8 cellular contexts compared by ENCODE assay signal in genomic region chr1:23527889-23528244, GRCh38. TPM values are rescaled to one million over a fixed set of nuclear protein-coding genes. Genes with fewer than 3 reads are reported as not detected.
DNase-seq lines count a peak whose midpoint lies in the region; ATAC-seq and TF ChIP-seq lines count a peak whose summit lies in the region.
"Not testable (repeated sequence)": the region's sequence is repeated elsewhere in the genome, so short reads cannot be mapped to it uniquely, and the experiment has no call there.

No MANE protein-coding gene starts in this region.

- peaks cover 89% of the 10 kb centered on the region for H3K4me1 ChIP-seq in BLaER1
- H3K4me1 ChIP-seq in GM23248 (ENCODE audit: insufficient read depth): not testable (repeated sequence)
- H3K4me1 ChIP-seq in OCI-LY7 (ENCODE audit: insufficient read depth, low read length, poor library complexity, severe bottlenecking): peaks cover 68% of the 10 kb centered on the region
- H3K4me1 ChIP-seq in left ventricle myocardium inferior: peaks cover 35% of the 10 kb centered on the region

- H3F3A ChIP-seq in GM23248 (ENCODE audit: insufficient read depth): peaks cover 19% of the 10 kb centered on the region

- not testable (repeated sequence) for H3K27me3 Mint-ChIP-seq in activated CD4-positive, alpha-beta T cell treated with anti-CD3 and anti-CD28 coated beads, Interleukin-2, amount 10 ng/mL, durations not matched to agents 7 days and 5 days; activated naive CD8-positive, alpha-beta T cell treated with anti-CD3 and anti-CD28 coated beads, Interleukin-2, amount 50 U/mL, for 24 hours; naive thymus-derived CD8-positive, alpha-beta T cell; stimulated activated naive CD8-positive, alpha-beta T cell treated with anti-CD3 and anti-CD28 coated beads, Interleukin-15, amount 100 ng/mL, for 72 hours

- H3K27me3 ChIP-seq in BLaER1; GM23248 (replicated peaks; ENCODE audit: insufficient read depth): not testable (repeated sequence)
- peaks cover 22% of the 10 kb centered on the region for H3K27me3 ChIP-seq in left ventricle myocardium inferior (ENCODE audit: low read depth)

- H4K20me1 ChIP-seq in BLaER1 (peaks cover 25% of the 10 kb centered on the region; the same call in 1 of the 2 replicates), OCI-LY7 (ENCODE audit: insufficient read depth, low read length) (peaks cover 11% of the 10 kb centered on the region; the same call in 1 of the 2 replicates)
- not testable (repeated sequence) for H4K20me1 ChIP-seq in GM23248 (ENCODE audit: insufficient read depth)

- WGBS in GM23248 (ENCODE audit: low coverage in 1 of 2, low lambda C conversion rate in 2 of 2, missing lambda C conversion rate in 2 of 2), 2 experiments: 42 to 46% methylated on average over 6 of the region's 6 CpGs

- in situ Hi-C loops in GM23248 (cut with MboI): not testable (repeated sequence)

- peaks cover 80% of the 10 kb centered on the region for H3K4me1 Mint-ChIP-seq in activated CD4-positive, alpha-beta T cell treated with anti-CD3 and anti-CD28 coated beads, Interleukin-2, amount 10 ng/mL, durations not matched to agents 7 days and 5 days
- peaks cover 75% of the 10 kb centered on the region for H3K4me1 Mint-ChIP-seq in activated naive CD8-positive, alpha-beta T cell treated with anti-CD3 and anti-CD28 coated beads, Interleukin-2, amount 50 U/mL, for 24 hours
- H3K4me1 Mint-ChIP-seq in naive thymus-derived CD8-positive, alpha-beta T cell: peaks cover 24 to 90% (median 79%) of the 10 kb centered on the region in 4 donors
- H3K4me1 Mint-ChIP-seq in stimulated activated naive CD8-positive, alpha-beta T cell treated with anti-CD3 and anti-CD28 coated beads, Interleukin-15, amount 100 ng/mL, for 72 hours: peaks cover 84% of the 10 kb centered on the region

- ATAC-seq in activated naive CD8-positive, alpha-beta T cell treated with anti-CD3 and anti-CD28 coated beads, Interleukin-2, amount 50 U/mL, for 24 hours; stimulated activated naive CD8-positive, alpha-beta T cell treated with anti-CD3 and anti-CD28 coated beads, Interleukin-15, amount 100 ng/mL, for 72 hours: not testable (repeated sequence)
- ATAC-seq in naive thymus-derived CD8-positive, alpha-beta T cell: peak; percentile 7 to 22

- H3K4me2 ChIP-seq in BLaER1: peak overlapping the region; percentile 94
- H3K4me2 ChIP-seq in GM23248 (ENCODE audit: unreplicated experiment): peak overlapping the region; percentile 30
- peak overlapping the region; percentile 90 for H3K4me2 ChIP-seq in OCI-LY7 (ENCODE audit: low read length)

- intact Hi-C loops in OCI-LY7 (cut with micrococcal nuclease; ENCODE audit: unreplicated experiment): loop anchor here (5.0 to 10.0 kb wide), 4 partner anchors 186 to 1214 kb away; partner anchors contain the start of gene HNRNPR
- intact Hi-C loops in left ventricle myocardium inferior (cut with micrococcal nuclease): not testable (repeated sequence)

- H3K4me3 Mint-ChIP-seq in activated CD4-positive, alpha-beta T cell treated with anti-CD3 and anti-CD28 coated beads, Interleukin-2, amount 10 ng/mL, durations not matched to agents 7 days and 5 days: peak overlapping the region; percentile 98
- H3K4me3 Mint-ChIP-seq in activated naive CD8-positive, alpha-beta T cell treated with anti-CD3 and anti-CD28 coated beads, Interleukin-2, amount 50 U/mL, for 24 hours: peak overlapping the region; percentile 86
- H3K4me3 Mint-ChIP-seq in naive thymus-derived CD8-positive, alpha-beta T cell: peak overlapping the region; percentile 55 to 79 (median 66)
- peak overlapping the region; percentile 89 to 93 for H3K4me3 Mint-ChIP-seq in stimulated activated naive CD8-positive, alpha-beta T cell treated with anti-CD3 and anti-CD28 coated beads, Interleukin-15, amount 100 ng/mL, for 72 hours

- peaks cover 57% of the 10 kb centered on the region for H3K36me3 Mint-ChIP-seq in activated CD4-positive, alpha-beta T cell treated with anti-CD3 and anti-CD28 coated beads, Interleukin-2, amount 10 ng/mL, durations not matched to agents 7 days and 5 days (ENCODE audit: low read depth)
- peaks cover 11% of the 10 kb centered on the region for H3K36me3 Mint-ChIP-seq in activated naive CD8-positive, alpha-beta T cell treated with anti-CD3 and anti-CD28 coated beads, Interleukin-2, amount 50 U/mL, for 24 hours (ENCODE audit: low read depth)
- H3K36me3 Mint-ChIP-seq in naive thymus-derived CD8-positive, alpha-beta T cell: not testable (repeated sequence)

- not testable (repeated sequence) for H3K9me3 Mint-ChIP-seq in activated CD4-positive, alpha-beta T cell treated with anti-CD3 and anti-CD28 coated beads, Interleukin-2, amount 10 ng/mL, durations not matched to agents 7 days and 5 days; activated naive CD8-positive, alpha-beta T cell treated with anti-CD3 and anti-CD28 coated beads, Interleukin-2, amount 50 U/mL, for 24 hours; naive thymus-derived CD8-positive, alpha-beta T cell; stimulated activated naive CD8-positive, alpha-beta T cell treated with anti-CD3 and anti-CD28 coated beads, Interleukin-15, amount 100 ng/mL, for 72 hours

- H3K36me3 ChIP-seq in BLaER1 (peaks cover 35% of the 10 kb centered on the region), OCI-LY7 (ENCODE audit: insufficient read depth, low read length) (peaks cover 79% of the 10 kb centered on the region)
- H3K36me3 ChIP-seq in GM23248 (ENCODE audit: low read depth); left ventricle myocardium inferior: not testable (repeated sequence)

- not testable (repeated sequence) for H3K9me3 ChIP-seq in BLaER1; GM23248 (ENCODE audit: low read depth); OCI-LY7 (ENCODE audit: low read length); left ventricle myocardium inferior (replicated peaks)

- peak overlapping the region; percentile 99 for H3K9ac ChIP-seq in BLaER1
- not testable (repeated sequence) for H3K9ac ChIP-seq in GM23248

- not testable (repeated sequence) for H3K9me2 ChIP-seq in GM23248 (ENCODE audit: insufficient read depth); OCI-LY7 (ENCODE audit: insufficient read depth, low read length)

- POLR2A ChIA-PET in OCI-LY7 (lab: Charles Lee): interaction anchor here (0.8 to 6.3 kb wide), 13 partner anchors 13 to 110 kb away, joined by 3 to 35 read pairs (median 7); partner anchors contain the start of gene ID3
- POLR2A ChIA-PET in activated CD4-positive, alpha-beta T cell treated with anti-CD3 and anti-CD28 coated beads, Interleukin-2, amount 10 ng/mL, durations not matched to agents 7 days and 5 days (lab: Charles Lee): interaction anchor here (0.6 to 1.5 kb wide), 3 partner anchors 8 to 13 kb away, joined by 5 read pairs; no protein-coding TSS in a partner anchor
- POLR2A ChIA-PET in naive thymus-derived CD8-positive, alpha-beta T cell (lab: Charles Lee): interaction anchor here (0.7 to 3.7 kb wide), 10 partner anchors 9 to 184 kb away, joined by 3 to 19 read pairs (median 6); partner anchors contain the start of gene HNRNPR

- H3K79me2 ChIP-seq in GM23248 (ENCODE audit: insufficient read depth): not testable (repeated sequence)
- peaks cover 94% of the 10 kb centered on the region for H3K79me2 ChIP-seq in OCI-LY7 (ENCODE audit: insufficient read depth, low read depth, low read length)

- peak overlapping the region; percentile 92 for H3K27ac Mint-ChIP-seq in activated CD4-positive, alpha-beta T cell treated with anti-CD3 and anti-CD28 coated beads, Interleukin-2, amount 10 ng/mL, durations not matched to agents 7 days and 5 days
- not testable (repeated sequence) for H3K27ac Mint-ChIP-seq in activated naive CD8-positive, alpha-beta T cell treated with anti-CD3 and anti-CD28 coated beads, Interleukin-2, amount 50 U/mL, for 24 hours; stimulated activated naive CD8-positive, alpha-beta T cell treated with anti-CD3 and anti-CD28 coated beads, Interleukin-15, amount 100 ng/mL, for 72 hours
- H3K27ac Mint-ChIP-seq in naive thymus-derived CD8-positive, alpha-beta T cell: peak overlapping the region in 6 of 10 donors; percentile 43 to 85 (median 74)

- not testable (repeated sequence) for BruUV-seq in OCI-LY7 (replicated peaks; lab: Mats Ljungman, UMichigan)

- peak overlapping the region; percentile 91 for H3K4me3 ChIP-seq in BLaER1
- not testable (repeated sequence) for H3K4me3 ChIP-seq in GM23248
- H3K4me3 ChIP-seq in OCI-LY7 (ENCODE audit: low read depth, low read length, poor library complexity, severe bottlenecking): peak overlapping the region; percentile 84
- H3K4me3 ChIP-seq in left ventricle myocardium inferior: peak overlapping the region; percentile 15

- DNase-seq in GM23248; activated CD4-positive, alpha-beta T cell treated with anti-CD3 and anti-CD28 coated beads, Interleukin-2, amount 10 ng/mL, durations not matched to agents 7 days and 5 days; activated naive CD8-positive, alpha-beta T cell treated with anti-CD3 and anti-CD28 coated beads, Interleukin-2, amount 50 U/mL, for 24 hours; left ventricle myocardium inferior; naive thymus-derived CD8-positive, alpha-beta T cell; stimulated activated naive CD8-positive, alpha-beta T cell treated with anti-CD3 and anti-CD28 coated beads, Interleukin-15, amount 100 ng/mL, for 72 hours: not testable (repeated sequence)
- peak; percentile 50 for DNase-seq in OCI-LY7 (ENCODE audit: low spot score)

- H2AFZ ChIP-seq in GM23248: peak overlapping the region; percentile 53
- not testable (repeated sequence) for H2AFZ ChIP-seq in OCI-LY7 (ENCODE audit: low read length)

- H3K27ac ChIP-seq in BLaER1: peak overlapping the region; percentile 100
- H3K27ac ChIP-seq in GM23248: not testable (repeated sequence)
- peak overlapping the region; percentile 98 for H3K27ac ChIP-seq in OCI-LY7 (ENCODE audit: low read depth, low read length, poor library complexity, severe bottlenecking)
- peak overlapping the region; percentile 33 for H3K27ac ChIP-seq in left ventricle myocardium inferior (replicated peaks)

- CTCF ChIA-PET in OCI-LY7 (lab: Charles Lee; ENCODE audit: unreplicated experiment): interaction anchor here (1.1 to 1.5 kb wide), 4 partner anchors 31 to 171 kb away, joined by 3 to 7 read pairs (median 4); no protein-coding TSS in a partner anchor
- CTCF ChIA-PET in activated CD4-positive, alpha-beta T cell treated with anti-CD3 and anti-CD28 coated beads, Interleukin-2, amount 10 ng/mL, durations not matched to agents 7 days and 5 days (lab: Charles Lee): interaction anchor here (0.8 to 10.9 kb wide), 8 partner anchors 10 to 199 kb away, joined by 3 to 101 read pairs (median 9); no protein-coding TSS in a partner anchor

- TF ChIP-seq CTCF in OCI-LY7 (conservative IDR thresholded peaks at IDR 0.05; ENCODE audit: low read length): peak; percentile 70
- not testable (repeated sequence) for TF ChIP-seq CTCF in left ventricle myocardium inferior (IDR thresholded peaks at IDR 0.05; ENCODE audit: borderline replicate concordance)

RNA-seq across cellular contexts. Expression of gene E2F2, which starts 3.2 kb away (rescaled TPM):
- total RNA-seq in GM23248 (2014; rRNA removed; shearing (Covaris generic)): 1.1 and 1.2 TPM in 2 replicates
- polyA plus RNA-seq in GM23248 (2016; fragmentation: Nextera tagmentation; extraction: Ambion mirVana): 0.20 and 0.51 TPM in 2 replicates
- total RNA-seq in OCI-LY7 (2014; rRNA removed; shearing (Covaris generic)): 176 and 203 TPM in 2 replicates
- total RNA-seq in OCI-LY7 (2022) (212 and 224 TPM in 2 replicates), left ventricle myocardium inferior (0.16 TPM)
- 100 to 1,000 TPM; 107 to 112 TPM for total RNA-seq in activated CD4-positive, alpha-beta T cell treated with anti-CD3 and anti-CD28 coated beads, Interleukin-2, amount 10 ng/mL, durations not matched to agents 7 days and 5 days
- under 1 TPM; 0.10 to 0.14 TPM for total RNA-seq in naive thymus-derived CD8-positive, alpha-beta T cell
- polyA plus RNA-seq in naive thymus-derived CD8-positive, alpha-beta T cell: under 1 TPM in 2 of 3 donors, not detected in 1; 0.05 to 0.14 TPM

RNA-seq across cellular contexts. Expression of gene ID3, which starts 31.4 kb away (rescaled TPM):
- 332 and 376 TPM in 2 replicates for total RNA-seq in GM23248 (2014; rRNA removed; shearing (Covaris generic))
- polyA plus RNA-seq in GM23248 (2016; fragmentation: Nextera tagmentation; extraction: Ambion mirVana): 680 and 684 TPM in 2 replicates
- 1,286 and 1,658 TPM in 2 replicates for total RNA-seq in OCI-LY7 (2014; rRNA removed; shearing (Covaris generic))
- total RNA-seq in OCI-LY7 (2022) (621 and 629 TPM in 2 replicates), left ventricle myocardium inferior (75.2 TPM)
- 10 to 100 TPM; 62.7 to 65.2 TPM for total RNA-seq in activated CD4-positive, alpha-beta T cell treated with anti-CD3 and anti-CD28 coated beads, Interleukin-2, amount 10 ng/mL, durations not matched to agents 7 days and 5 days
- total RNA-seq in naive thymus-derived CD8-positive, alpha-beta T cell: 10 to 100 TPM; 60.9 to 64.8 TPM
- polyA plus RNA-seq in naive thymus-derived CD8-positive, alpha-beta T cell: 1 to 10 TPM; 2.7 to 10.0 (median 4.6) TPM

RNA-seq across cellular contexts. Expression of gene ASAP3, which starts 43.9 kb away (rescaled TPM):
- total RNA-seq in GM23248 (2014; rRNA removed; shearing (Covaris generic)): 27.3 and 37.1 TPM in 2 replicates
- polyA plus RNA-seq in GM23248 (2016; fragmentation: Nextera tagmentation; extraction: Ambion mirVana): 13.9 and 14.1 TPM in 2 replicates
- total RNA-seq in OCI-LY7 (2014; rRNA removed; shearing (Covaris generic)): 5.4 and 5.9 TPM in 2 replicates
- total RNA-seq in OCI-LY7 (2022) (14.9 and 18.0 TPM in 2 replicates), left ventricle myocardium inferior (44.4 TPM)
- under 1 TPM; 0.25 to 0.52 TPM for total RNA-seq in activated CD4-positive, alpha-beta T cell treated with anti-CD3 and anti-CD28 coated beads, Interleukin-2, amount 10 ng/mL, durations not matched to agents 7 days and 5 days
- total RNA-seq in naive thymus-derived CD8-positive, alpha-beta T cell: 1 to 10 TPM; 2.3 to 2.5 TPM
- polyA plus RNA-seq in naive thymus-derived CD8-positive, alpha-beta T cell: 1 to 10 TPM in 2 of 3 donors, under 1 TPM in 1; 0.61 to 1.2 (median 1.1) TPM

Comparison
In these comparisons a context has a peak if more than half of its experiments do, and no peak if none do; other contexts are left out.
1. H3K4me2 ChIP-seq: peak in every context shown above with its lines; median percentile 94 in BLaER1; 90 in OCI-LY7; 30 in GM23248.
2. RNA of gene E2F2, which starts 3.2 kb away (total RNA-seq): 176 to 224 TPM in OCI-LY7 and 107 to 112 TPM in activated CD4-positive, alpha-beta T cell treated with anti-CD3 and anti-CD28 coated beads, Interleukin-2, amount 10 ng/mL, durations not matched to agents 7 days and 5 days; 1.1 to 1.2 TPM in GM23248, 0.16 TPM in left ventricle myocardium inferior (single experiment) and 0.10 to 0.14 TPM in naive thymus-derived CD8-positive, alpha-beta T cell; every median in the first group is over 10 times any median in the second.
3. Peak in every context shown above with its lines, with median percentiles within 50 percentile points of each other: H3K4me3 Mint-ChIP-seq.